ENCODE assay signal across 15 cellular contexts in genomic region chr18:76387608-76388007, GRCh38.
DNase-seq lines count a peak whose midpoint lies in the region; ATAC-seq lines count a peak whose summit lies in the region.
"Had no signal": no experiment of that assay in that cellular context is flagged by ENCODE, and none has a peak within 500 bp of the region (broad histone marks: within the 10 kb centered on the region; RNA-seq: fewer than 3 reads in every experiment).

No MANE protein-coding gene starts in this region.

- H3K4me1 ChIP-seq in esophagus (ENCODE audit: control insufficient read depth in 2 of 2, insufficient read depth in 2 of 2, low read length in 1 of 2) (peaks cover 13 to 27% of the 10 kb centered on the region in 2 donors), urinary bladder (ENCODE audit: insufficient read depth) (peaks cover 4% of the 10 kb centered on the region)

- H3K9me3 ChIP-seq in esophagus (ENCODE audit: control insufficient read depth in 2 of 2, insufficient read depth in 1 of 2, low read depth in 1 of 2, low read length in 1 of 2) = no peaks in the 10 kb centered on the region

- H3K27me3 ChIP-seq in esophagus (ENCODE audit: control insufficient read depth in 1 of 2, insufficient read depth in 2 of 2, low read length in 2 of 2) = no peaks in the 10 kb centered on the region

- H3K27ac ChIP-seq in esophagus (ENCODE audit: low read depth in 2 of 2, low read length in 1 of 2) (peak overlapping the region; percentile 71 to 78), urinary bladder (ENCODE audit: low read depth) (peak overlapping the region; percentile 33)
- H3K27ac ChIP-seq: 22Rv1, KMS-11 had no signal

- H3K36me3 ChIP-seq in esophagus (ENCODE audit: control insufficient read depth in 2 of 2, insufficient read depth in 2 of 2, low read length in 1 of 2) (no peaks in the 10 kb centered on the region), urinary bladder (ENCODE audit: insufficient read depth) (no peaks in the 10 kb centered on the region)

- DNase-seq in activated CD8-positive, alpha-beta memory T cell treated with anti-CD3 and anti-CD28 coated beads, Interleukin-2, amount 50 U/mL, for 48 hours = peak; percentile 38
- DNase-seq in activated CD8-positive, alpha-beta memory T cell treated with anti-CD3 and anti-CD28 coated beads, Interleukin-2, amount 50 U/mL, for 4 hours = no peak
- DNase-seq in mesenteric fat pad (ENCODE audit: low spot score) = peak; percentile 67
- DNase-seq: CD4-positive, CD25-positive, alpha-beta regulatory T cell; DMS 273 treated with DMSO at 0.1 percent for 48 hours had no signal

- H3K4me3 ChIP-seq in esophagus (ENCODE audit: low read depth in 1 of 2, low read length in 2 of 2) (no peak overlapping the region), urinary bladder (ENCODE audit: low read depth, low read length) (no peak overlapping the region)
- H3K4me3 ChIP-seq: GM12878 had no signal

- 78 to 79% methylated on average over 7 to 8 of the region's 8 CpGs for WGBS in esophagus, 2 donors
- 93% methylated on average over 8 of the region's 8 CpGs for WGBS in urinary bladder

- ATAC-seq in HG02571 (IDR thresholded peaks at IDR 0.05; ENCODE audit: unreplicated experiment) (no peak), GM19397 (IDR thresholded peaks at IDR 0.05; ENCODE audit: unreplicated experiment) (no peak), GM18517 (IDR thresholded peaks at IDR 0.05; ENCODE audit: unreplicated experiment) (no peak)
- ATAC-seq: GM12878, HCT116, HepG2 had no signal
